8 cellular contexts compared by ENCODE assay signal in genomic region chr7:129501760-129502707, GRCh38. TPM values are rescaled to one million over a fixed set of nuclear protein-coding genes. Genes with fewer than 3 reads are reported as not detected.
DNase-seq lines count a peak whose midpoint lies in the region; ATAC-seq and TF ChIP-seq lines count a peak whose summit lies in the region.

SMKR1 (plus strand) TSS chr7:129502531; CDS start chr7:129502825, 294 bp downstream.

- H3K27me3 ChIP-seq in SJCRH30: no peaks in the 10 kb centered on the region
- H3K27me3 ChIP-seq in cardiac muscle cell: peaks cover 35% of the 10 kb centered on the region
- no peaks in the 10 kb centered on the region for H3K27me3 ChIP-seq in upper lobe of left lung

- H3K4me1 ChIP-seq in SJCRH30: no peaks in the 10 kb centered on the region
- no peaks in the 10 kb centered on the region for H3K4me1 ChIP-seq in cardiac muscle cell (ENCODE audit: low read depth)
- peaks cover 4 to 18% (median 12%) of the 10 kb centered on the region in 4 donors for H3K4me1 ChIP-seq in upper lobe of left lung

- ATAC-seq in GM21723 (IDR thresholded peaks at IDR 0.05; ENCODE audit: unreplicated experiment) (peak; percentile 89), upper lobe of left lung (ENCODE audit: low FRiP score in 2 of 2) (peak; percentile 86 to 97)

- TF ChIP-seq POLR2A in upper lobe of left lung (IDR thresholded peaks at IDR 0.05): peak in 1 of 4 donors; percentile 47

- TF ChIP-seq EP300 in upper lobe of left lung (IDR thresholded peaks at IDR 0.05): no peak

- TF ChIP-seq CTCF in cardiac muscle cell (IDR thresholded peaks at IDR 0.05; ENCODE audit: low read depth, low read length) (no peak), upper lobe of left lung (IDR thresholded peaks at IDR 0.05) (no peak)

- H3K27ac ChIP-seq in KOPT-K1 (ENCODE audit: low read depth, low read length, poor library complexity, severe bottlenecking) (peak within 1 kb of the TSS; percentile 29), SJCRH30 (no peak within 1 kb of the TSS), cardiac muscle cell (no peak within 1 kb of the TSS), upper lobe of left lung (peak within 1 kb of the TSS in 1 of 4 donors; percentile 11)

- 22 to 28% methylated on average over 18 of the region's 89 CpGs for WGBS in upper lobe of left lung, 2 donors

- DNase-seq in EL (peak; percentile 73), SJCRH30 (peak; percentile 51 to 55), cardiac muscle cell (ENCODE audit: low read depth in 1 of 2, low spot score in 1 of 2) (peak; percentile 73 to 75), pons (ENCODE audit: low spot score) (peak; percentile 10), upper lobe of left lung (peak; percentile 76 to 98)
- DNase-seq in activated naive CD4-positive, alpha-beta T cell treated with Interleukin-2 at 50 U/mL for 16 hours: peak; percentile 93

- H3K36me3 ChIP-seq in KOPT-K1 (ENCODE audit: insufficient read depth, low read length): no peaks in the 10 kb centered on the region
- no peaks in the 10 kb centered on the region for H3K36me3 ChIP-seq in SJCRH30
- H3K36me3 ChIP-seq in cardiac muscle cell: no peaks in the 10 kb centered on the region
- H3K36me3 ChIP-seq in upper lobe of left lung: no peaks in the 10 kb centered on the region

- no peaks in the 10 kb centered on the region for H3K9me3 ChIP-seq in KOPT-K1 (ENCODE audit: insufficient read depth, low read length, poor library complexity, severe bottlenecking)
- H3K9me3 ChIP-seq in SJCRH30 (replicated peaks): no peaks in the 10 kb centered on the region
- H3K9me3 ChIP-seq in cardiac muscle cell (ENCODE audit: low read depth): no peaks in the 10 kb centered on the region
- no peaks in the 10 kb centered on the region for H3K9me3 ChIP-seq in upper lobe of left lung

- H3K4me3 ChIP-seq in SJCRH30 (peak within 1 kb of the TSS; percentile 57), cardiac muscle cell (peak within 1 kb of the TSS; percentile 58), upper lobe of left lung (peak within 1 kb of the TSS in 3 of 4 donors; percentile 53 to 70 (median 56))

RNA-seq across cellular contexts. Expression of gene SMKR1, which starts in this region (rescaled TPM):
- total RNA-seq in SJCRH30 (2014; rRNA removed; shearing (Covaris generic)): not detected in 2 replicates
- 0.39 TPM in 1 of 2 replicates, not detected in the other for total RNA-seq in cardiac muscle cell
- 0.32 and 3.6 TPM in 2 replicates for polyA plus RNA-seq in cardiac muscle cell
- 1 to 10 TPM in 2 of 6 donors, under 1 TPM in 2, not detected in 2; 0.76 to 3.2 (median 0.94) TPM for total RNA-seq in upper lobe of left lung

Comparison
In these comparisons a context has a peak if more than half of its experiments do, and no peak if none do; other contexts are left out.
1. Peak in DNase-seq and H3K4me3 ChIP-seq in SJCRH30; RNA of the gene not detected or under 1 TPM.
2. DNase-seq: peak in every context shown above with its lines; median percentile 93 in activated naive CD4-positive, alpha-beta T cell treated with Interleukin-2 at 50 U/mL for 16 hours; 87 in upper lobe of left lung; 74 in cardiac muscle cell; 73 in EL; 53 in SJCRH30; 10 in pons.